Comparison of ENCODE assay signal across 1 cellular context in the genomic region with DNA sequence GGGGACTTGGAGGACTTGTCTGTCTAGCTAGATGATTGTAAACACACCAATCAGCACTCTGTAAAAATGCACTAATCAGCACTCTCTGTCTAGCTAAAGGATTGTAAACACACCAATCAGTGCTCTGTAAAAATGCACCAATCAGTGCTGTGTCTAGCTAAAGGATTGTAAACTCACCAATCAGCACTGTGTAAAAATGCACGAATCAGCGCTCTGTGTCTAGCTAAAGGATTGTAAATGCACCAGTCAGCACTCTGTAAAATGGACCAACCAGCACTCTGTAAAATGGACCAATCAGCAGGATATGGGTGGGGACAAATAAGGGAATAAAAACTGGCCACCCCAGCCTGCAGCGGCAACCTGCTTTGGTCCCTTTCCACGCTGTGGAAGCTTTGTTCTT. TPM values are rescaled to one million over a fixed set of nuclear protein-coding genes. Genes with fewer than 3 reads are reported as not detected.
"Had no signal": no experiment of that assay in that cellular context is flagged by ENCODE, and none has a peak within 500 bp of the region (broad histone marks: within the 10 kb centered on the region; RNA-seq: fewer than 3 reads in every experiment).

No MANE protein-coding gene starts in this region.

RNA-seq across cellular contexts. Expression of gene MSH4, which starts 38.1 kb away (rescaled TPM):
- total RNA-seq: smooth muscle cell had no signal
- polyA plus RNA-seq: smooth muscle cell had no signal
